Comparison of ENCODE assay signal across 28 cellular contexts in the genomic region with DNA sequence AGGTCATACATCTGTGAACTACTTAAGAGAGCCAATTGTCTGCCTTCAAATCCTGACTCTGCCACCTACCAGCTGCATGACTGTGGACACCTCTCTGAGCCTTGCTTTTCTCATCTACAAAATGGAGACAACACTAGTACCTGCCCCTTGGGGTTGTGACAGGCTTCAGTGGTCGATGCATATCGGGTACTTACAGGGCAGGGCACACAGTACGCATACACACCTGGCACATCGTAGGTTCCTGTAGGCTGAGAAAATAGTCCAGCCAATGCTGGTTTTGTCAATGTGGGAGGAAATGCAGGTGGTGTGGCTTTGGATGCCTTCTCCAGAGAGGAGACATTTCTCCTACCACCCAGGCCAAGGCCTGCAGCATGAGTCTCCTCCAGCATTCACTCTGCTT.
"Had no signal": no experiment of that assay in that cellular context is flagged by ENCODE, and none has a peak within 500 bp of the region (broad histone marks: within the 10 kb centered on the region; RNA-seq: fewer than 3 reads in every experiment).

No MANE protein-coding gene starts in this region.

- H3K9ac ChIP-seq: neural progenitor cell, parathyroid adenoma had no signal

- H3K27ac ChIP-seq: neural progenitor cell, ovary, parathyroid adenoma, psoas muscle, skin epidermis, spleen, suprapubic skin, testis, tibial artery, transverse colon, upper lobe of right lung, uterus had no signal

- H3K36me3 ChIP-seq: neural progenitor cell, ovary, suprapubic skin, tibial artery, transverse colon, upper lobe of right lung, uterus had no signal

- H3K4me3 ChIP-seq: neural progenitor cell, ovary, psoas muscle, skin epidermis, smooth muscle cell, spleen, suprapubic skin, testis, tibial artery, transverse colon, upper lobe of right lung, uterus had no signal

- H3K4me1 ChIP-seq: parathyroid adenoma, psoas muscle, spleen, transverse colon, upper lobe of right lung, uterus had no signal

- H3K9me3 ChIP-seq: ovary, psoas muscle, spleen, suprapubic skin, testis, tibial artery, transverse colon, upper lobe of right lung, uterus had no signal

- DNase-seq: natural killer cell; occipital lobe; ovary; posterior cingulate gyrus; psoas muscle; right cardiac atrium; spleen; stimulated activated CD4-positive, alpha-beta T cell treated with anti-CD3 and anti-CD28 coated beads, Interleukin-12 subunit alpha, Interleukin-12 subunit beta, amount 100 ng/mL, for 4 hours; stimulated activated CD4-positive, alpha-beta T cell treated with anti-CD3 and anti-CD28 coated beads, Interleukin-1b, Interleukin-23, amount 100 ng/mL, for 48 hours; stimulated activated CD4-positive, alpha-beta T cell treated with anti-CD3 and anti-CD28 coated beads, Interleukin-4, amount 100 ng/mL, for 1 hour; stimulated activated CD4-positive, alpha-beta T cell treated with anti-CD3 and anti-CD28 coated beads, Interleukin-4, amount 100 ng/mL, for 4 hours; stimulated activated CD8-positive, alpha-beta memory T cell treated with anti-CD3 and anti-CD28 coated beads, Interleukin-4, amount 100 ng/mL, for 48 hours; stimulated activated naive CD4-positive, alpha-beta T cell; stimulated activated naive CD8-positive, alpha-beta T cell treated with anti-CD3 and anti-CD28 coated beads, Interleukin-15, amount 100 ng/mL, for 72 hours; stimulated activated naive CD8-positive, alpha-beta T cell treated with anti-CD3 and anti-CD28 coated beads, Interleukin-15, Interleukin-2, amounts not matched to agents 100 U/mL and 50 U/mL, for 24 hours; substantia nigra; testis; tibial artery; transverse colon; upper lobe of right lung; uterus had no signal

- ATAC-seq: natural killer cell; psoas muscle; right cardiac atrium; sciatic nerve; stimulated activated memory B cell treated with anti-CD40 and anti-IgM and Interleukin-4, amounts not matched to agents 10 μg/mL and 1 μg/mL and 100 μg/mL, for 72 hours; stimulated activated naive CD8-positive, alpha-beta T cell treated with anti-CD3 and anti-CD28 coated beads, Interleukin-15, amount 100 ng/mL, for 72 hours; stimulated activated naive CD8-positive, alpha-beta T cell treated with anti-CD3 and anti-CD28 coated beads, Interleukin-15, Interleukin-2, amounts not matched to agents 100 U/mL and 50 U/mL, for 24 hours; upper lobe of right lung had no signal

- H3K27me3 ChIP-seq: neural progenitor cell, ovary, testis, upper lobe of right lung, uterus had no signal

- H3K4me2 ChIP-seq: neural progenitor cell, smooth muscle cell had no signal
